ENCODE assay signal across 1 cellular context in genomic region chr12:104958009-104958945, GRCh38.
A peak's percentile ranks its signal among the peaks of the same experiment; 100 is the strongest.
TF ChIP-seq lines count a peak whose summit lies in the region.

SLC41A2 (minus strand) TSS chr12:104958290; CDS start chr12:104928527, 29,763 bp downstream.

TF ChIP-seq in K562, 482 proteins besides CTCF, POLR2A, EP300 and RAD21 (continued from another document and continues in another):
- TF ChIP-seq ZNF398 (CRISPR knock-in tag; IDR thresholded peaks at IDR 0.05), result no peak
- no peak for TF ChIP-seq ZFP30 (CRISPR knock-in tag; IDR thresholded peaks at IDR 0.05; ENCODE audit: borderline replicate concordance)
- no peak for TF ChIP-seq ZNF24 (IDR thresholded peaks at IDR 0.05)
- TF ChIP-seq CCAR2 (IDR thresholded peaks at IDR 0.05; ENCODE audit: low read depth, low read length), result no peak
- no peak for TF ChIP-seq DMBX1 (CRISPR knock-in tag; IDR thresholded peaks at IDR 0.05; ENCODE audit: borderline replicate concordance)
- no peak for TF ChIP-seq MBD2 (IDR thresholded peaks at IDR 0.05; ENCODE audit: borderline replicate concordance, low read depth)
- no peak for TF ChIP-seq ZNF507 (tag; conservative IDR thresholded peaks at IDR 0.05)
- TF ChIP-seq NKRF (IDR thresholded peaks at IDR 0.05; ENCODE audit: borderline replicate concordance), result peak; percentile 41; the same call in 1 of the 2 replicates
- no peak for TF ChIP-seq ZBTB17 (CRISPR knock-in tag; IDR thresholded peaks at IDR 0.05)
- 0 out of 2 replicates have a peak, but pooled peaks have one; percentile 19 for TF ChIP-seq KLF1 (tag; IDR thresholded peaks at IDR 0.05)
- TF ChIP-seq FOXM1 (IDR thresholded peaks at IDR 0.05; ENCODE audit: low read depth), result no peak
- TF ChIP-seq FOXM1 (CRISPR knock-in tag; IDR thresholded peaks at IDR 0.05; ENCODE audit: low read depth), result no peak
- no peak for TF ChIP-seq PTTG1 (tag; IDR thresholded peaks at IDR 0.05; ENCODE audit: low read depth)
- TF ChIP-seq ZNF146 (CRISPR knock-in tag; IDR thresholded peaks at IDR 0.05; ENCODE audit: unreplicated experiment), result no peak
- TF ChIP-seq E2F5 (CRISPR knock-in tag; IDR thresholded peaks at IDR 0.05), result no peak
- TF ChIP-seq PCBP2 (IDR thresholded peaks at IDR 0.05; ENCODE audit: low read depth, low read length, poor library complexity, severe bottlenecking), result no peak
- no peak for TF ChIP-seq SRSF9 (IDR thresholded peaks at IDR 0.05; ENCODE audit: borderline replicate concordance, low read depth, low read length)
- no peak for TF ChIP-seq CEBPG (CRISPR knock-in tag; IDR thresholded peaks at IDR 0.05)
- no peak for TF ChIP-seq CEBPG (tag; conservative IDR thresholded peaks at IDR 0.05 in 1 of 2, IDR thresholded peaks at IDR 0.05 in 1 of 2)
- TF ChIP-seq RBM25 (IDR thresholded peaks at IDR 0.05; ENCODE audit: low read depth, low read length, severe bottlenecking), result no peak
- TF ChIP-seq YY1 (IDR thresholded peaks at IDR 0.05; ENCODE audit: borderline replicate concordance in 1 of 3, control insufficient read depth in 1 of 3, extremely low read depth in 1 of 3, insufficient read depth in 3 of 3, insufficient read length in 1 of 3, insufficient replicate concordance in 2 of 3, low read depth in 1 of 3, low read length in 2 of 3), result peak in 1 of 3 experiments; percentile 34
- TF ChIP-seq ZNF445 (CRISPR knock-in tag; IDR thresholded peaks at IDR 0.05; ENCODE audit: low read depth), result no peak
- no peak for TF ChIP-seq TCF15 (CRISPR knock-in tag; IDR thresholded peaks at IDR 0.05)
- TF ChIP-seq PATZ1 (CRISPR knock-in tag; IDR thresholded peaks at IDR 0.05; ENCODE audit: borderline replicate concordance), result no peak
- no peak for TF ChIP-seq E4F1 (CRISPR knock-in tag; IDR thresholded peaks at IDR 0.05; ENCODE audit: borderline replicate concordance)
- TF ChIP-seq GTF2E2 (tag; IDR thresholded peaks at IDR 0.05), result no peak
- no peak for TF ChIP-seq ZNF282 (CRISPR knock-in tag; IDR thresholded peaks at IDR 0.05)
- TF ChIP-seq RHOXF2B (CRISPR knock-in tag; conservative IDR thresholded peaks at IDR 0.05), result no peak
- no peak for TF ChIP-seq ZHX1 (conservative IDR thresholded peaks at IDR 0.05; ENCODE audit: low read length)
- TF ChIP-seq TAF9B (IDR thresholded peaks at IDR 0.05; ENCODE audit: partially characterized antibody), result peak; percentile 24
- TF ChIP-seq NRF1 (conservative IDR thresholded peaks at IDR 0.05 in 1 of 2, IDR thresholded peaks at IDR 0.05 in 1 of 2), result peak; percentile 81 to 85
- no peak for TF ChIP-seq TCF7L2 (IDR thresholded peaks at IDR 0.05; ENCODE audit: low read depth, low read length)
- TF ChIP-seq EP400 (IDR thresholded peaks at IDR 0.05), result peak; percentile 79
- TF ChIP-seq SPI1 (IDR thresholded peaks at IDR 0.05; ENCODE audit: borderline replicate concordance, low read depth, low read length), result no peak
- TF ChIP-seq JUN (IDR thresholded peaks at IDR 0.05; ENCODE audit: borderline replicate concordance, low read depth, low read length), result 0 out of 2 replicates have a peak, but pooled peaks have one; percentile 60
- no peak for TF ChIP-seq JUN (CRISPR knock-in tag; IDR thresholded peaks at IDR 0.05; ENCODE audit: borderline replicate concordance)
- TF ChIP-seq SREBF2 (CRISPR knock-in tag; IDR thresholded peaks at IDR 0.05), result no peak
- no peak for TF ChIP-seq ELF4 (CRISPR knock-in tag; IDR thresholded peaks at IDR 0.05)
- TF ChIP-seq CEBPB (tag; IDR thresholded peaks at IDR 0.05), result no peak
- TF ChIP-seq ERF (CRISPR knock-in tag; IDR thresholded peaks at IDR 0.05), result no peak
- TF ChIP-seq LCOR (CRISPR knock-in tag; IDR thresholded peaks at IDR 0.05), result 0 out of 2 replicates have a peak, but pooled peaks have one; percentile 51
- TF ChIP-seq MTA3 (IDR thresholded peaks at IDR 0.05; ENCODE audit: borderline replicate concordance), result peak; percentile 44; the same call in 1 of the 2 replicates
- no peak for TF ChIP-seq ZNF512 (tag; IDR thresholded peaks at IDR 0.05)
- TF ChIP-seq GATAD2B (IDR thresholded peaks at IDR 0.05; ENCODE audit: borderline replicate concordance), result peak; percentile 58; the same call in 1 of the 2 replicates
- TF ChIP-seq NONO (IDR thresholded peaks at IDR 0.05; ENCODE audit: low read depth in 2 of 2, low read length in 1 of 2), result 0 out of 4 replicates have a peak, but pooled peaks of 1 of the 2 experiments have one; percentile 43
- peak; percentile 57 for TF ChIP-seq USF2 (CRISPR knock-in tag; IDR thresholded peaks at IDR 0.05)
- no peak for TF ChIP-seq HOMEZ (CRISPR knock-in tag; IDR thresholded peaks at IDR 0.05)
- no peak for TF ChIP-seq RFX7 (CRISPR knock-in tag; IDR thresholded peaks at IDR 0.05)
- TF ChIP-seq HDAC6 (IDR thresholded peaks at IDR 0.05; ENCODE audit: low read depth, low read length), result no peak
- no peak for TF ChIP-seq SIRT6 (IDR thresholded peaks at IDR 0.05; ENCODE audit: low read depth, low read length)
- TF ChIP-seq ZNF140 (CRISPR knock-in tag; IDR thresholded peaks at IDR 0.05), result no peak
- no peak for TF ChIP-seq SIX5 (IDR thresholded peaks at IDR 0.05; ENCODE audit: borderline replicate concordance in 1 of 2, insufficient read depth in 1 of 2, low read depth in 1 of 2, low read length in 2 of 2)
- TF ChIP-seq ZC3H8 (IDR thresholded peaks at IDR 0.05), result no peak
